In the genomic region with DNA sequence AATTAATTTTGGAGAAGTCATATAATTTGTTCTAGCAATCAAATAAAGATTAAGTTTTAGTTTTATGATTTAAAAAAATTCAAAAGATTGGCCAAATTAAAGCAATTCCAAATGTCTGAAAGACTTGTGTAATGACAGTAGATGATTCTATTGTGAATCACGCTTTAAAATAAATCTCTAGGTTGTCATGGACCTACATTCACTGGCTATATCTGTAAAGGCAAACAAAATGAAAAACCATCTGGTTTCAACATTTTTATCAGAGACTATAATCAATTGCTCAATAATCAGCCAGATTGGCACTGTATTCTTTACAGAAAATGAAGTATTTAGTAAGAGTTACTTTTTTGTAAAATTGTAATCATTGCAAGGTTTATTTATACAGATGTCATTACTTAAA, we compare ENCODE assay signal across 17 cellular contexts.
DNase-seq lines count a peak whose midpoint lies in the region; ATAC-seq and TF ChIP-seq lines count a peak whose summit lies in the region.
"Had no signal": no experiment of that assay in that cellular context is flagged by ENCODE, and none has a peak within 500 bp of the region (broad histone marks: within the 10 kb centered on the region; RNA-seq: fewer than 3 reads in every experiment).

No MANE protein-coding gene starts in this region.

- no peaks in the 10 kb centered on the region for H3K9me3 Mint-ChIP-seq in HFFc6
- no peaks in the 10 kb centered on the region for H3K9me3 Mint-ChIP-seq in H9

- no peak overlapping the region for H4K91ac ChIP-seq in H9 (ENCODE audit: insufficient read length, low read depth, low read length)

- H3K27me3 Mint-ChIP-seq in HFFc6 (ENCODE audit: insufficient read depth) (no peaks in the 10 kb centered on the region), H9 (ENCODE audit: low read depth) (no peaks in the 10 kb centered on the region)
- H3K27me3 Mint-ChIP-seq: CD4-positive, alpha-beta T cell had no signal

- H3K4me3 Mint-ChIP-seq in HFFc6 = no peak overlapping the region
- H3K4me3 Mint-ChIP-seq in H9 = no peak overlapping the region
- H3K4me3 Mint-ChIP-seq: CD4-positive, alpha-beta T cell had no signal

- no peaks in the 10 kb centered on the region for H3K36me3 Mint-ChIP-seq in HFFc6 (ENCODE audit: low read depth)
- no peaks in the 10 kb centered on the region; a peak in 1 of 7 replicates for H3K36me3 Mint-ChIP-seq in H9 (ENCODE audit: insufficient read depth in 1 of 3, low read depth in 3 of 3)

- H3K14ac ChIP-seq in H9 (ENCODE audit: insufficient read depth, low read length) = no peak overlapping the region

- H4K8ac ChIP-seq in H9 (replicated peaks; ENCODE audit: insufficient read length, low read depth, low read length) = no peak overlapping the region

- H3K79me1 ChIP-seq in H9 (ENCODE audit: insufficient read depth, low read depth, low read length, poor library complexity, severe bottlenecking) = no peaks in the 10 kb centered on the region

- no peaks in the 10 kb centered on the region for H3K27me3 ChIP-seq in H9 (ENCODE audit: insufficient read depth, low read length)
- H3K27me3 ChIP-seq: BE2C had no signal

- ATAC-seq in esophagus mucosa (no peak), GM19035 (IDR thresholded peaks at IDR 0.05; ENCODE audit: unreplicated experiment) (no peak), HG03469 (IDR thresholded peaks at IDR 0.05; ENCODE audit: unreplicated experiment) (no peak)

- H3K27ac Mint-ChIP-seq in HFFc6 (peak overlapping the region; percentile 73), H9 (no peak overlapping the region)
- H3K27ac Mint-ChIP-seq: CD4-positive, alpha-beta T cell had no signal

- no peak overlapping the region for H2BK12ac ChIP-seq in H9 (ENCODE audit: insufficient read length, low read depth, low read length)

- H3K56ac ChIP-seq in H9 (ENCODE audit: insufficient read length, low read depth, low read length) = no peak overlapping the region

- peak; percentile 62 for DNase-seq in AG10803 (ENCODE audit: low read depth)
- peak; percentile 34 for DNase-seq in HFFc6
- peak; percentile 16 for DNase-seq in choroid plexus epithelial cell (ENCODE audit: low read depth)
- DNase-seq in fibroblast of the aortic adventitia (ENCODE audit: low read depth) = peak; percentile 78
- no peak for DNase-seq in H9
- DNase-seq: ACHN; BE2C; CD4-positive, alpha-beta T cell; DMS53; H7; NCI-H187 treated with DMSO at 0.1 percent for 48 hours; NCI-H446; NCI-H69; SHP77 had no signal

- H3K4me3 ChIP-seq in AG10803 (ENCODE audit: low read length) (no peak overlapping the region), choroid plexus epithelial cell (ENCODE audit: low read depth, low read length) (no peak overlapping the region), fibroblast of the aortic adventitia (ENCODE audit: low read depth, low read length) (no peak overlapping the region)

- H3K4me1 Mint-ChIP-seq in HFFc6 (ENCODE audit: low read depth) (peaks cover 56% of the 10 kb centered on the region), H9 (peaks cover 16 to 22% of the 10 kb centered on the region in 2 experiments)

- WGBS in H9 (ENCODE audit: extremely low coverage, insufficient read length, low lambda C conversion rate) = no CpG with 5 or more reads among the region's 1 CpG

- H3K27ac ChIP-seq in H9 (ENCODE audit: insufficient read length, low read depth, low read length) = no peak overlapping the region

- no peak overlapping the region for H2BK20ac ChIP-seq in H9 (ENCODE audit: low read depth, low read length, poor library complexity, severe bottlenecking)

- H3K9ac ChIP-seq in H9 (ENCODE audit: extremely low read depth, insufficient read length, low read length) = no peak overlapping the region

- H3K79me2 ChIP-seq in H9 (ENCODE audit: insufficient read depth, low read length) = no peaks in the 10 kb centered on the region

- H2BK15ac ChIP-seq in H9 (ENCODE audit: low read depth, low read length) = no peak overlapping the region

- TF ChIP-seq CTCF in AG10803 (conservative IDR thresholded peaks at IDR 0.05; ENCODE audit: low read length) = no peak
- no peak for TF ChIP-seq CTCF in HFFc6 (IDR thresholded peaks at IDR 0.05)
- TF ChIP-seq CTCF in choroid plexus epithelial cell (conservative IDR thresholded peaks at IDR 0.05; ENCODE audit: low read depth, low read length) = no peak
- no peak for TF ChIP-seq CTCF in fibroblast of the aortic adventitia (IDR thresholded peaks at IDR 0.05; ENCODE audit: insufficient read depth, low read length)
- TF ChIP-seq CTCF in H9 (conservative IDR thresholded peaks at IDR 0.05) = no peak

- H2BK120ac ChIP-seq in H9 (ENCODE audit: low read depth, low read length, poor library complexity, severe bottlenecking) = no peak overlapping the region

- no peak overlapping the region for H3K4me2 ChIP-seq in H9 (ENCODE audit: insufficient read depth, insufficient read length, low read length)

- H3K23me2 ChIP-seq in H9 (ENCODE audit: insufficient read length, low read depth, low read length, poor library complexity, severe bottlenecking) = no peaks in the 10 kb centered on the region

- peaks cover 4% of the 10 kb centered on the region for H3K4me1 ChIP-seq in H9 (ENCODE audit: insufficient read depth, low read length)
- H3K4me1 ChIP-seq: BE2C had no signal

- no peaks in the 10 kb centered on the region for H3K9me3 ChIP-seq in H9 (ENCODE audit: control insufficient read depth, low read depth, low read length)
- H3K9me3 ChIP-seq: BE2C had no signal

- H2AFZ ChIP-seq in H9 (ENCODE audit: low read length) = no peak overlapping the region

- H3T11ph ChIP-seq in H9 (ENCODE audit: low read length) = no peak overlapping the region

- H4K5ac ChIP-seq in H9 (ENCODE audit: insufficient read length, low read depth, low read length) = no peak overlapping the region

- no peak overlapping the region for H2AK5ac ChIP-seq in H9 (ENCODE audit: insufficient read length, low read length)

- no peak overlapping the region for H3K4ac ChIP-seq in H9 (ENCODE audit: low read depth, low read length)

- no peaks in the 10 kb centered on the region for H4K20me1 ChIP-seq in H9 (ENCODE audit: control insufficient read depth, insufficient read depth, insufficient read length)

- no peak overlapping the region for H2BK5ac ChIP-seq in H9 (ENCODE audit: insufficient read length, low read length)

- no peak overlapping the region for H3K18ac ChIP-seq in H9 (ENCODE audit: insufficient read length, low read depth, low read length)

- no peak overlapping the region for H3K23ac ChIP-seq in H9 (ENCODE audit: insufficient read length, low read depth, low read length)
